In genomic region chr18:5890261-5890605, GRCh38 we compare ENCODE assay signal across 9 cellular contexts. TPM values are rescaled to one million over a fixed set of nuclear protein-coding genes. Genes with fewer than 3 reads are reported as not detected.
DNase-seq lines count a peak whose midpoint lies in the region; ATAC-seq and TF ChIP-seq lines count a peak whose summit lies in the region.
"Had no signal": no experiment of that assay in that cellular context is flagged by ENCODE, and none has a peak within 500 bp of the region (broad histone marks: within the 10 kb centered on the region; RNA-seq: fewer than 3 reads in every experiment).

No MANE protein-coding gene starts in this region.

- H3K4me3 ChIP-seq in adrenal gland: peak overlapping the region in 2 of 4 donors; percentile 38 to 79

- H3K36me3 Mint-ChIP-seq in nephron progenitor cell (ENCODE audit: low read depth): peaks cover 17% of the 10 kb centered on the region

- intact Hi-C loops in adrenal gland (cut with DNase I): loop anchor here (5.0 to 10.0 kb wide), 2 partner anchors 525 to 582 kb away; partner anchors contain the start of gene L3MBTL4 (in 1 of the 2)

- H3K27me3 Mint-ChIP-seq in nephron progenitor cell (ENCODE audit: low read depth, poor library complexity): peaks cover 20% of the 10 kb centered on the region

- peak in 1 of 2 donors; percentile 19 for TF ChIP-seq POLR2A in adrenal gland (IDR thresholded peaks at IDR 0.05)

- H3K4me3 Mint-ChIP-seq in nephron progenitor cell: peak overlapping the region; percentile 73

- H3K27ac Mint-ChIP-seq in nephron progenitor cell: no peak overlapping the region

- H3K36me3 ChIP-seq in adrenal gland (replicated peaks in 1 of 2): no peaks in the 10 kb centered on the region

- TF ChIP-seq CTCF in adrenal gland (IDR thresholded peaks at IDR 0.05) (no peak), nephron progenitor cell (IDR thresholded peaks at IDR 0.05) (no peak)

- no peaks in the 10 kb centered on the region for H3K9me3 Mint-ChIP-seq in nephron progenitor cell

- H3K4me1 Mint-ChIP-seq in nephron progenitor cell: peaks cover 33% of the 10 kb centered on the region

- 6 to 21% (median 7%) methylated on average over 11 to 26 of the region's 26 CpGs for WGBS in adrenal gland, 4 donors

- no peaks in the 10 kb centered on the region for H3K9me3 ChIP-seq in adrenal gland (replicated peaks in 1 of 3)

- peaks cover 5 to 15% of the 10 kb centered on the region in 2 donors for H3K4me1 ChIP-seq in adrenal gland (replicated peaks in 1 of 2)

- DNase-seq in adrenal gland: peak in 5 of 7 donors; percentile 41 to 65 (median 56)
- DNase-seq in nephron progenitor cell: no peak
- no peak for DNase-seq in inferior parietal cortex (ENCODE audit: extremely low spot score)
- no peak for DNase-seq in NOMO-1 treated with dmso at 0.1 percent for 144 hours (lab: John Stamatoyannopoulos, UW; ENCODE audit: unreplicated experiment)
- no peak for DNase-seq in ureter (ENCODE audit: low spot score)
- no peak for DNase-seq in NCI-H1105 treated with DMSO at 0.1 percent for 48 hours (lab: John Stamatoyannopoulos, UW)
- DNase-seq: DND-41 had no signal

- no peaks in the 10 kb centered on the region for H3K27me3 ChIP-seq in adrenal gland

- ATAC-seq in GM18502 (IDR thresholded peaks at IDR 0.05; ENCODE audit: poor library complexity, unreplicated experiment) (peak; percentile 44), HG02588 (IDR thresholded peaks at IDR 0.05; ENCODE audit: unreplicated experiment) (peak; percentile 21)

- H3K27ac ChIP-seq in adrenal gland: peak overlapping the region in 3 of 5 donors; percentile 38 to 85 (median 77)

RNA-seq across cellular contexts. Expression of gene TMEM200C, which starts 5.1 kb away (rescaled TPM):
- total RNA-seq in adrenal gland: 10 to 100 TPM in 5 of 8 donors, 1 to 10 TPM in 3; 5.8 to 42.4 (median 15.9) TPM
- 1 to 10 TPM; 1.6 to 3.1 (median 2.7) TPM for polyA plus RNA-seq in adrenal gland
- total RNA-seq in ureter: 0.60 TPM

Comparison
In these comparisons a context has a peak if more than half of its experiments do, and no peak if none do; other contexts are left out.
1. DNase-seq: peak in adrenal gland (5 of 7); none in nephron progenitor cell (single experiment), inferior parietal cortex (single experiment), NOMO-1 treated with dmso at 0.1 percent for 144 hours (single experiment), ureter (single experiment) and NCI-H1105 treated with DMSO at 0.1 percent for 48 hours (single experiment).